Comparison of ENCODE assay signal across 8 cellular contexts in genomic region chr1:226060976-226061792, GRCh38. TPM values are rescaled to one million over a fixed set of nuclear protein-coding genes. Genes with fewer than 3 reads are reported as not detected.
DNase-seq lines count a peak whose midpoint lies in the region; ATAC-seq and TF ChIP-seq lines count a peak whose summit lies in the region.

No MANE protein-coding gene starts in this region.

- peaks cover 45% of the 10 kb centered on the region for H3K36me3 Mint-ChIP-seq in activated B cell treated with CpG ODN at 0.5 μM for 24 hours (ENCODE audit: low read depth)

- H3K9me3 ChIP-seq in HCT116 (ENCODE audit: control insufficient read depth in 1 of 2, insufficient read depth in 1 of 2, low read depth in 1 of 2, low read length in 2 of 2) (no peaks in the 10 kb centered on the region), right cardiac atrium (ENCODE audit: control insufficient read depth, low read length) (no peaks in the 10 kb centered on the region), smooth muscle cell (replicated peaks; ENCODE audit: low read depth) (no peaks in the 10 kb centered on the region)

- H3K27ac Mint-ChIP-seq in activated B cell treated with CpG ODN at 0.5 μM for 24 hours, result peak overlapping the region; percentile 94

- H3K36me3 ChIP-seq in ACC112 (ENCODE audit: insufficient read depth, low read length) (peaks cover 6% of the 10 kb centered on the region), HCT116 (ENCODE audit: control insufficient read depth in 1 of 2, insufficient read depth in 2 of 2, low read length in 2 of 2) (peaks cover 5 to 8% of the 10 kb centered on the region in 2 experiments; a peak in 3 of 4 replicates), smooth muscle cell (ENCODE audit: low read depth) (no peaks in the 10 kb centered on the region)

- POLR2A ChIA-PET in HCT116 (lab: Charles Lee) (interaction anchor here (1.1 to 2.2 kb wide), 6 partner anchors 11 to 67 kb away, joined by 3 to 18 read pairs (median 4); partner anchors contain the start of gene SDE2), activated B cell treated with CpG ODN at 0.5 μM for 24 hours (lab: Charles Lee) (interaction anchor here (0.5 to 10.7 kb wide), 20 partner anchors 11 to 616 kb away, joined by 3 to 617 read pairs (median 16); partner anchors contain the start of genes PARP1, PYCR2, SDE2 and SRP9)

- H2AFZ ChIP-seq in ACC112 (ENCODE audit: low read length, unreplicated experiment) (peak overlapping the region; percentile 91), HCT116 (ENCODE audit: low read depth, low read length, poor library complexity, severe bottlenecking) (peak overlapping the region; percentile 12), smooth muscle cell (ENCODE audit: low read depth) (peak overlapping the region; percentile 88)

- ATAC-seq in HCT116 (no peak), activated B cell treated with CpG ODN at 0.5 μM for 24 hours (ENCODE audit: low read depth) (no peak), right cardiac atrium (no peak), GM21526 (IDR thresholded peaks at IDR 0.05; ENCODE audit: low FRiP score, unreplicated experiment) (no peak), HG03196 (IDR thresholded peaks at IDR 0.05; ENCODE audit: unreplicated experiment) (no peak)

- H3K27ac ChIP-seq in ACC112 (ENCODE audit: low read depth, low read length) (peak overlapping the region; percentile 77), HCT116 (ENCODE audit: low read depth, low read length) (peak overlapping the region; percentile 83), right cardiac atrium (ENCODE audit: low read length) (peak overlapping the region; percentile 98), smooth muscle cell (ENCODE audit: low read depth) (peak overlapping the region; percentile 84)

- CTCF ChIA-PET in HCT116 (lab: Charles Lee) (no interaction called here), activated B cell treated with CpG ODN at 0.5 μM for 24 hours (lab: Charles Lee) (interaction anchor here (1.4 to 2.8 kb wide), 3 partner anchors 23 to 50 kb away, joined by 4 to 8 read pairs (median 7); no protein-coding TSS in a partner anchor)

- RAD21 ChIA-PET in HCT116 (lab: Charles Lee; ENCODE audit: low non-redundant PET in 1 of 2, low total read pairs in 2 of 2, uncharacterized antibody in 2 of 2, unreplicated experiment in 2 of 2), result no interaction called here

- peak overlapping the region; percentile 79 for H3K4me3 ChIP-seq in ACC112 (ENCODE audit: low read depth, low read length)
- peak overlapping the region; percentile 69 to 75 for H3K4me3 ChIP-seq in HCT116 (replicated peaks in 1 of 2; ENCODE audit: low read depth in 1 of 2, low read length in 2 of 2)
- peak overlapping the region; percentile 96 for H3K4me3 ChIP-seq in right cardiac atrium (ENCODE audit: low read length)
- peak overlapping the region; percentile 74 for H3K4me3 ChIP-seq in smooth muscle cell

- no peaks in the 10 kb centered on the region for H3K9me3 Mint-ChIP-seq in activated B cell treated with CpG ODN at 0.5 μM for 24 hours

- H3K4me2 ChIP-seq in HCT116 (ENCODE audit: low read length) (peak overlapping the region; percentile 94), smooth muscle cell (peak overlapping the region; percentile 92)

- H3F3A ChIP-seq in smooth muscle cell (ENCODE audit: low read depth), result peaks cover 11% of the 10 kb centered on the region

- H3K4me1 ChIP-seq in ACC112 (ENCODE audit: control insufficient read depth, insufficient read depth, low read length, unreplicated experiment) (peaks cover 21% of the 10 kb centered on the region), HCT116 (ENCODE audit: control insufficient read depth in 1 of 2, insufficient read depth in 2 of 2, low read length in 2 of 2) (peaks cover 6 to 19% of the 10 kb centered on the region in 2 experiments; a peak in 3 of 4 replicates), right cardiac atrium (ENCODE audit: control insufficient read depth, insufficient read depth, low read length) (no peaks in the 10 kb centered on the region), smooth muscle cell (ENCODE audit: low read depth) (peaks cover 23% of the 10 kb centered on the region)

- intact Hi-C loops in HCT116 (cut with micrococcal nuclease) (loop anchor here (10.0 kb wide), 1 partner anchor 586 kb away; no protein-coding TSS in a partner anchor), activated B cell treated with CpG ODN at 0.5 μM for 24 hours (cut with micrococcal nuclease) (loop anchor here (5.0 kb wide), 3 partner anchors 179 to 634 kb away; partner anchors contain the start of genes LBR, SRP9 and TMEM63A), right cardiac atrium (cut with DNase I) (loop anchor here in 2 of 4 donors (5.0 to 10.0 kb wide), 3 partner anchors 59 to 134 kb away; no protein-coding TSS in a partner anchor)

- no peak for TF ChIP-seq CTCF in HCT116 (IDR thresholded peaks at IDR 0.05 in 2 of 3, conservative IDR thresholded peaks at IDR 0.05 in 1 of 3; ENCODE audit: borderline replicate concordance in 1 of 3, insufficient read depth in 1 of 3, low read depth in 2 of 3, low read length in 2 of 3)
- no peak for TF ChIP-seq CTCF in activated B cell treated with CpG ODN at 0.5 μM for 24 hours (IDR thresholded peaks at IDR 0.05)
- TF ChIP-seq CTCF in smooth muscle cell (IDR thresholded peaks at IDR 0.05; ENCODE audit: borderline replicate concordance, insufficient read depth, poor library complexity, severe bottlenecking), result no peak

- BruUV-seq in HCT116 (replicated peaks; lab: Mats Ljungman, UMichigan), result TSS peak; percentile 72

- H3K79me2 ChIP-seq in ACC112 (ENCODE audit: control insufficient read depth, insufficient read depth, low read length, unreplicated experiment) (peaks cover 29% of the 10 kb centered on the region), HCT116 (ENCODE audit: insufficient read depth, low read length) (peaks cover 36% of the 10 kb centered on the region), smooth muscle cell (ENCODE audit: low read depth) (peaks cover 32% of the 10 kb centered on the region)

- H3K27me3 ChIP-seq in ACC112 (ENCODE audit: insufficient read depth, low read length) (no peaks in the 10 kb centered on the region), HCT116 (ENCODE audit: insufficient read depth, low read length) (no peaks in the 10 kb centered on the region), right cardiac atrium (ENCODE audit: control insufficient read depth, insufficient read depth) (no peaks in the 10 kb centered on the region), smooth muscle cell (ENCODE audit: low read depth) (no peaks in the 10 kb centered on the region)

- H3K4me1 Mint-ChIP-seq in activated B cell treated with CpG ODN at 0.5 μM for 24 hours, result peaks cover 30% of the 10 kb centered on the region

- H4K20me1 ChIP-seq in HCT116 (ENCODE audit: insufficient read depth) (peaks cover 20% of the 10 kb centered on the region; the same call in 1 of the 2 replicates), smooth muscle cell (ENCODE audit: low read depth) (peaks cover 30% of the 10 kb centered on the region)

- no peaks in the 10 kb centered on the region for H3K9me2 ChIP-seq in HCT116 (ENCODE audit: insufficient read depth)

- peak overlapping the region; percentile 87 for H3K4me3 Mint-ChIP-seq in activated B cell treated with CpG ODN at 0.5 μM for 24 hours

- H3K9ac ChIP-seq in HCT116 (ENCODE audit: low read length), result peak overlapping the region; percentile 84
- H3K9ac ChIP-seq in smooth muscle cell (ENCODE audit: low read depth), result peak overlapping the region; percentile 90

- no peak for TF ChIP-seq RAD21 in HCT116 (IDR thresholded peaks at IDR 0.05; ENCODE audit: low read depth)

- WGBS in right cardiac atrium, result 7% methylated on average over 19 of the region's 19 CpGs
- 17% methylated on average over 19 of the region's 19 CpGs for WGBS in smooth muscle cell (ENCODE audit: low lambda C conversion rate)

- no peak for TF ChIP-seq POLR2A in HCT116 (IDR thresholded peaks at IDR 0.05; ENCODE audit: borderline replicate concordance, extremely low read depth, insufficient read depth, insufficient read length)

- H3K27me3 Mint-ChIP-seq in activated B cell treated with CpG ODN at 0.5 μM for 24 hours, result no peaks in the 10 kb centered on the region

- no peak for DNase-seq in HCT116 (ENCODE audit: low read depth, low spot score)
- no peak for DNase-seq in activated B cell treated with CpG ODN at 0.5 μM for 24 hours
- no peak for DNase-seq in right cardiac atrium
- DNase-seq in smooth muscle cell (lab: John Stamatoyannopoulos, UW; ENCODE audit: unreplicated experiment), result no peak
- no peak for DNase-seq in stimulated activated CD4-positive, alpha-beta T cell treated with anti-CD3 and anti-CD28 coated beads, Interleukin-4, amount 100 ng/mL, for 4 hours

TF ChIP-seq in HCT116, 20 proteins besides CTCF, POLR2A, EP300 and RAD21:
- TF ChIP-seq EZH2phosphoT487 (IDR thresholded peaks at IDR 0.05; ENCODE audit: borderline replicate concordance), result no peak
- TF ChIP-seq JUND (IDR thresholded peaks at IDR 0.05), result no peak
- no peak for TF ChIP-seq CEBPB (IDR thresholded peaks at IDR 0.05; ENCODE audit: low read depth)
- TF ChIP-seq SRF (IDR thresholded peaks at IDR 0.05; ENCODE audit: low read depth), result no peak
- no peak for TF ChIP-seq YY1 (IDR thresholded peaks at IDR 0.05; ENCODE audit: extremely low read depth, insufficient replicate concordance, low read depth, low read length)
- 0 out of 2 replicates have a peak, but pooled peaks have one; percentile 17 for TF ChIP-seq SIN3A (IDR thresholded peaks at IDR 0.05; ENCODE audit: low read depth)
- TF ChIP-seq MAX (IDR thresholded peaks at IDR 0.05), result no peak
- no peak for TF ChIP-seq CBX3 (IDR thresholded peaks at IDR 0.05; ENCODE audit: low read depth)
- TF ChIP-seq ATF3 (IDR thresholded peaks at IDR 0.05), result no peak

RNA-seq across cellular contexts. Expression of gene H3-3A, which starts 1.3 kb away (rescaled TPM):
- total RNA-seq in HCT116 (2021; ENCODE audit: unreplicated experiment) (386 TPM), activated B cell treated with CpG ODN at 0.5 μM for 24 hours (600 and 642 TPM in 2 replicates), right cardiac atrium (100 to 1,000 TPM; 304 to 344 (median 328) TPM), smooth muscle cell (459 and 461 TPM in 2 replicates)
- polyA plus RNA-seq in HCT116 (2012), result 277 and 324 TPM in 2 replicates
- polyA plus RNA-seq in right cardiac atrium (557 TPM), smooth muscle cell (426 and 430 TPM in 2 replicates)

Comparison
In these comparisons a context has a peak if more than half of its experiments do, and no peak if none do; other contexts are left out.
1. H2AFZ ChIP-seq: peak in every context shown above with its lines; median percentile 91 in ACC112; 88 in smooth muscle cell; 12 in HCT116.